Comparison of ENCODE assay signal across 12 cellular contexts in genomic region chr7:101608772-101609713, GRCh38. TPM values are rescaled to one million over a fixed set of nuclear protein-coding genes. Genes with fewer than 3 reads are reported as not detected.
DNase-seq lines count a peak whose midpoint lies in the region; ATAC-seq and TF ChIP-seq lines count a peak whose summit lies in the region.
"Had no signal": no experiment of that assay in that cellular context is flagged by ENCODE, and none has a peak within 500 bp of the region (broad histone marks: within the 10 kb centered on the region; RNA-seq: fewer than 3 reads in every experiment).

No MANE protein-coding gene starts in this region.

- WGBS in stomach, 5 donors = 27 to 48% (median 37%) methylated on average over 11 to 12 of the region's 12 CpGs

- no peak for TF ChIP-seq EP300 in stomach (IDR thresholded peaks at IDR 0.05)

- H3K4me1 ChIP-seq in Peyer's patch = no peaks in the 10 kb centered on the region
- H3K4me1 ChIP-seq in stomach = peaks cover 3 to 17% (median 10%) of the 10 kb centered on the region in 4 donors

- TF ChIP-seq POLR2A in Peyer's patch (IDR thresholded peaks at IDR 0.05) (no peak), stomach (IDR thresholded peaks at IDR 0.05) (no peak)

- H3K27ac ChIP-seq in Peyer's patch = no peak overlapping the region
- no peak overlapping the region for H3K27ac ChIP-seq in stomach
- H3K27ac ChIP-seq: brain microvascular endothelial cell, neutrophil had no signal

- H3K4me3 ChIP-seq in Peyer's patch = no peak overlapping the region
- no peak overlapping the region for H3K4me3 ChIP-seq in stomach

- TF ChIP-seq CTCF in Peyer's patch (IDR thresholded peaks at IDR 0.05) (no peak), stomach (IDR thresholded peaks at IDR 0.05) (no peak)

- no peaks in the 10 kb centered on the region for H3K9me3 ChIP-seq in Peyer's patch
- H3K9me3 ChIP-seq in stomach = no peaks in the 10 kb centered on the region
- H3K9me3 ChIP-seq: neutrophil had no signal

- peak; percentile 99 for ATAC-seq in left colon

- no peaks in the 10 kb centered on the region for H3K27me3 ChIP-seq in Peyer's patch
- no peaks in the 10 kb centered on the region for H3K27me3 ChIP-seq in stomach
- H3K27me3 ChIP-seq: neutrophil had no signal

- DNase-seq in SIG-M5 treated with dmso at 0.1 percent for 504 hours (lab: John Stamatoyannopoulos, UW; ENCODE audit: unreplicated experiment) (peak; percentile 77), SIG-M5 (lab: John Stamatoyannopoulos, UW) (no peak), Peyer's patch (peak in 2 of 3 donors; percentile 60 to 68), left colon (peak; percentile 62 to 69), stomach (peak; percentile 91), COLO829 (ENCODE audit: low spot score) (no peak), T-helper 1 cell (no peak)
- DNase-seq in stimulated activated naive CD4-positive, alpha-beta T cell (lab: John Stamatoyannopoulos, UW) = no peak
- DNase-seq: activated effector memory CD4-positive, alpha-beta T cell treated with anti-CD3 and anti-CD28 coated beads, Interleukin-2, amount 50 U/mL, for 16 hours; brain microvascular endothelial cell; effector CD8-positive, alpha-beta T cell had no signal

- intact Hi-C loops in left colon (cut with DNase I, micrococcal nuclease) = no loop called here
- intact Hi-C loops in stomach (cut with DNase I; ENCODE audit: low total_unique reads) = no loop called here

- H3K36me3 ChIP-seq in Peyer's patch (no peaks in the 10 kb centered on the region), stomach (no peaks in the 10 kb centered on the region)
- H3K36me3 ChIP-seq: brain microvascular endothelial cell, neutrophil had no signal

RNA-seq across cellular contexts. Expression of gene MYL10, which starts 20.1 kb away (rescaled TPM):
- total RNA-seq in Peyer's patch (not detected), left colon (not detected), stomach (not detected)
- not detected for polyA plus RNA-seq in stomach

Comparison
In these comparisons a context has a peak if more than half of its experiments do, and no peak if none do; other contexts are left out.
1. DNase-seq: peak in SIG-M5 treated with dmso at 0.1 percent for 504 hours (single experiment), Peyer's patch (2 of 3), left colon (2 of 2) and stomach (single experiment); none in SIG-M5 (single experiment), stimulated activated naive CD4-positive, alpha-beta T cell (0 of 6), COLO829 (single experiment) and T-helper 1 cell (0 of 5).